8 cellular contexts compared by ENCODE assay signal in genomic region chr11:104918113-104918824, GRCh38. TPM values are rescaled to one million over a fixed set of nuclear protein-coding genes. Genes with fewer than 3 reads are reported as not detected.
DNase-seq lines count a peak whose midpoint lies in the region; ATAC-seq and TF ChIP-seq lines count a peak whose summit lies in the region.

No MANE protein-coding gene starts in this region.

- peak; percentile 77 for ATAC-seq in HG02678 (IDR thresholded peaks at IDR 0.05; ENCODE audit: unreplicated experiment)
- ATAC-seq in thoracic aorta (ENCODE audit: insufficient number of reproducible peaks, low FRiP score, low read depth): peak; percentile 55
- no peak for ATAC-seq in HG02870 (IDR thresholded peaks at IDR 0.05; ENCODE audit: unreplicated experiment)
- ATAC-seq in HG03135 (IDR thresholded peaks at IDR 0.05; ENCODE audit: unreplicated experiment): no peak

- H3K4me3 Mint-ChIP-seq in activated T-helper 1 cell treated with anti-CD3 and anti-CD28 coated beads, Interleukin-12 subunit alpha, Interleukin-12 subunit beta, Interleukin-2, Interleukin-4 antibody, amounts not matched to agents 30 ng/mL and 10 ng/mL and 1 ng/mL, durations not matched to agents 14 hours and 24 hours and 36 hours: peak overlapping the region; percentile 71

- H3K36me3 ChIP-seq in GM06990 (ENCODE audit: control insufficient read depth, insufficient read depth, low read length) (no peaks in the 10 kb centered on the region), thoracic aorta (no peaks in the 10 kb centered on the region)

- DNase-seq in GM06990 (ENCODE audit: extremely low read depth, insufficient read length) (no peak), iris pigment epithelial cell (ENCODE audit: low read depth) (peak; percentile 89), thoracic aorta (ENCODE audit: low spot score) (no peak), epidermal melanocyte (ENCODE audit: insufficient read length, low spot score) (no peak)
- DNase-seq in activated T-helper 1 cell treated with anti-CD3 and anti-CD28 coated beads, Interleukin-12 subunit alpha, Interleukin-12 subunit beta, Interleukin-2, Interleukin-4 antibody, amounts not matched to agents 30 ng/mL and 10 ng/mL and 1 ng/mL, durations not matched to agents 14 hours and 24 hours and 36 hours (ENCODE audit: low spot score): no peak

- no peaks in the 10 kb centered on the region for H3K9me3 ChIP-seq in thoracic aorta

- H3K4me3 ChIP-seq in GM06990 (replicated peaks; ENCODE audit: low read depth, low read length): peak overlapping the region; percentile 46
- H3K4me3 ChIP-seq in thoracic aorta: peak overlapping the region; percentile 86

- peak overlapping the region; percentile 53 to 68 for H3K27ac ChIP-seq in thoracic aorta

- peak overlapping the region; percentile 30 for H3K27ac Mint-ChIP-seq in activated T-helper 1 cell treated with anti-CD3 and anti-CD28 coated beads, Interleukin-12 subunit alpha, Interleukin-12 subunit beta, Interleukin-2, Interleukin-4 antibody, amounts not matched to agents 30 ng/mL and 10 ng/mL and 1 ng/mL, durations not matched to agents 14 hours and 24 hours and 36 hours

- H3K9me3 Mint-ChIP-seq in activated T-helper 1 cell treated with anti-CD3 and anti-CD28 coated beads, Interleukin-12 subunit alpha, Interleukin-12 subunit beta, Interleukin-2, Interleukin-4 antibody, amounts not matched to agents 30 ng/mL and 10 ng/mL and 1 ng/mL, durations not matched to agents 14 hours and 24 hours and 36 hours: peaks cover 4% of the 10 kb centered on the region

- H3K4me1 ChIP-seq in thoracic aorta (ENCODE audit: control insufficient read depth in 1 of 2, low read depth in 2 of 2): peaks cover 10 to 23% of the 10 kb centered on the region in 2 donors

- TF ChIP-seq CTCF in GM06990 (IDR thresholded peaks at IDR 0.05; ENCODE audit: insufficient read depth, low read length, poor library complexity, severe bottlenecking): no peak
- no peak for TF ChIP-seq CTCF in thoracic aorta (IDR thresholded peaks at IDR 0.05)

- peaks cover 7% of the 10 kb centered on the region for H3K36me3 Mint-ChIP-seq in activated T-helper 1 cell treated with anti-CD3 and anti-CD28 coated beads, Interleukin-12 subunit alpha, Interleukin-12 subunit beta, Interleukin-2, Interleukin-4 antibody, amounts not matched to agents 30 ng/mL and 10 ng/mL and 1 ng/mL, durations not matched to agents 14 hours and 24 hours and 36 hours (ENCODE audit: low read depth)

- H3K27me3 Mint-ChIP-seq in activated T-helper 1 cell treated with anti-CD3 and anti-CD28 coated beads, Interleukin-12 subunit alpha, Interleukin-12 subunit beta, Interleukin-2, Interleukin-4 antibody, amounts not matched to agents 30 ng/mL and 10 ng/mL and 1 ng/mL, durations not matched to agents 14 hours and 24 hours and 36 hours (ENCODE audit: insufficient read depth): peaks cover 3% of the 10 kb centered on the region

- no peaks in the 10 kb centered on the region for H3K27me3 ChIP-seq in GM06990 (replicated peaks; ENCODE audit: control insufficient read depth, insufficient read depth, low read length)
- H3K27me3 ChIP-seq in thoracic aorta (replicated peaks; ENCODE audit: insufficient read depth): no peaks in the 10 kb centered on the region

- intact Hi-C loops in activated T-helper 1 cell treated with anti-CD3 and anti-CD28 coated beads, Interleukin-12 subunit alpha, Interleukin-12 subunit beta, Interleukin-2, Interleukin-4 antibody, amounts not matched to agents 30 ng/mL and 10 ng/mL and 1 ng/mL, durations not matched to agents 14 hours and 24 hours and 36 hours (cut with micrococcal nuclease): loop anchor here (2.0 to 5.0 kb wide), 2 partner anchors 217 to 311 kb away; no protein-coding TSS in a partner anchor

- H3K4me1 Mint-ChIP-seq in activated T-helper 1 cell treated with anti-CD3 and anti-CD28 coated beads, Interleukin-12 subunit alpha, Interleukin-12 subunit beta, Interleukin-2, Interleukin-4 antibody, amounts not matched to agents 30 ng/mL and 10 ng/mL and 1 ng/mL, durations not matched to agents 14 hours and 24 hours and 36 hours (ENCODE audit: low read depth): peaks cover 31% of the 10 kb centered on the region

RNA-seq across cellular contexts. Expression of gene CASP12, which starts 20.0 kb away (rescaled TPM):
- total RNA-seq in activated T-helper 1 cell treated with anti-CD3 and anti-CD28 coated beads, Interleukin-12 subunit alpha, Interleukin-12 subunit beta, Interleukin-2, Interleukin-4 antibody, amounts not matched to agents 30 ng/mL and 10 ng/mL and 1 ng/mL, durations not matched to agents 14 hours and 24 hours and 36 hours: not detected in 2 replicates
- 1 to 10 TPM; 4.7 to 7.8 TPM for total RNA-seq in thoracic aorta

RNA-seq across cellular contexts. Expression of gene CASP4, which starts 50.1 kb away (rescaled TPM):
- 32.9 and 34.0 TPM in 2 replicates for total RNA-seq in activated T-helper 1 cell treated with anti-CD3 and anti-CD28 coated beads, Interleukin-12 subunit alpha, Interleukin-12 subunit beta, Interleukin-2, Interleukin-4 antibody, amounts not matched to agents 30 ng/mL and 10 ng/mL and 1 ng/mL, durations not matched to agents 14 hours and 24 hours and 36 hours
- total RNA-seq in thoracic aorta: 100 to 1,000 TPM in 1 of 2 donors, 10 to 100 TPM in 1; 72.7 to 199 TPM

Comparison
In these comparisons a context has a peak if more than half of its experiments do, and no peak if none do; other contexts are left out.
1. ATAC-seq: peak in HG02678 (single experiment) and thoracic aorta (single experiment); none in HG02870 (single experiment) and HG03135 (single experiment).